ENCODE assay signal across 10 cellular contexts in the genomic region with DNA sequence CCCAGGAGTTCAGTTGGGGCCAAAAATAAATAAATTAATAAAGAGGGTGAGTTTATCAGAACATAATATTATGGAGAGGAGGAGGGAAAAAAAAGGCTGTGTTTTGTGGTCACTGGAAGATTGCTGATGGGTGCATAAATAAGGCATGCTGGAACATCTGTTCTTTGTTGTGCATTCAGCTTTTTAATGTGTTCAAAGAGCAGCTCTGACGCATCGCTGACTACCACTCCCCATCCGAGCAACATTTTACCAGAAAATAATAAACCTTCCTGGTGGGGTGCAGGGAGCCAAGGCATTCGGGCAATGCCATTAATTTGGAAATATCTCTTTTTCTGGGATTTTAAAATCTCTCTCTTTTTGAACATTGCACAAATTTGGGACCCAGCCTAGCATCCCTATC.
A peak's percentile ranks its signal among the peaks of the same experiment; 100 is the strongest.
DNase-seq lines count a peak whose midpoint lies in the region; TF ChIP-seq lines count a peak whose summit lies in the region.
"Had no signal": no experiment of that assay in that cellular context is flagged by ENCODE, and none has a peak within 500 bp of the region (broad histone marks: within the 10 kb centered on the region; RNA-seq: fewer than 3 reads in every experiment).

No MANE protein-coding gene starts in this region.

- no peaks in the 10 kb centered on the region for H3K36me3 ChIP-seq in tibial artery

- no peaks in the 10 kb centered on the region for H3K4me1 ChIP-seq in tibial artery
- H3K4me1 ChIP-seq: body of pancreas had no signal

- no peaks in the 10 kb centered on the region for H3K27me3 ChIP-seq in tibial artery
- H3K27me3 ChIP-seq: body of pancreas had no signal

- no peak overlapping the region for H3K4me3 ChIP-seq in tibial artery
- H3K4me3 ChIP-seq: body of pancreas, mucosa of descending colon had no signal

- TF ChIP-seq CTCF in tibial artery (IDR thresholded peaks at IDR 0.05), result no peak

- intact Hi-C loops in tibial artery (cut with DNase I; ENCODE audit: low total_unique reads), result no loop called here

- H3K9me3 ChIP-seq in tibial artery, result no peaks in the 10 kb centered on the region
- H3K9me3 ChIP-seq: body of pancreas, mucosa of descending colon had no signal

- DNase-seq in EH (ENCODE audit: low read depth) (peak; percentile 11), NCI-H1694 (lab: John Stamatoyannopoulos, UW) (peak; percentile 42), dedifferentiated amniotic fluid mesenchymal stem cell (ENCODE audit: extremely low spot score) (peak; percentile 21), renal cortical epithelial cell (ENCODE audit: low read depth) (peak; percentile 47), tibial artery (no peak), LoVo (ENCODE audit: low spot score) (no peak), UCSD-AML1 (lab: John Stamatoyannopoulos, UW; ENCODE audit: unreplicated experiment) (no peak)
- DNase-seq: mucosa of descending colon, NCI-H1048 had no signal

- H3K27ac ChIP-seq in tibial artery, result no peak overlapping the region
- H3K27ac ChIP-seq: body of pancreas had no signal

Comparison
In these comparisons a context has a peak if more than half of its experiments do, and no peak if none do; other contexts are left out.
1. DNase-seq: peak in EH (single experiment), NCI-H1694 (single experiment), dedifferentiated amniotic fluid mesenchymal stem cell (single experiment) and renal cortical epithelial cell (single experiment); none in tibial artery (0 of 2), LoVo (single experiment) and UCSD-AML1 (single experiment).